In the genomic region with DNA sequence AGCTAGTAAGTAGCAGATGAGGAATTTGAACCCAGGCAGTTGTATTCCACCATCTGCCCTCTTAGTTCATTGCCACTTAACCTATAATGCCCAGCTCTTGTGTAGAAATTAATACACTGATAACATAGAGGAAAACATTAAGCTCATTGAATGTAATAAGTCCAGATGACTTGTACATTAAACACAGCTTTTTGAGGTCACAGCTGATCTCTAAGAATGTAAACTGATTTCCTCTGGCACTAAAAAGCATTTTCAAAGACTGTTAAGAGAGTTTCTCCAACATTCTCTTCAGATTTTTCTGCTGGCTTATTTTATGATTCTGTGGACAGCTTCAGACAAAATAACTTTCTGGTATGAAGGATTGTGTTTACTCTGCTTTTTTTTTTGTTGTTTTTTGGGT, we compare ENCODE assay signal across 1 cellular context.
TF ChIP-seq lines count a peak whose summit lies in the region.

No MANE protein-coding gene starts in this region.

TF ChIP-seq in SK-N-SH, 30 proteins besides CTCF, POLR2A, EP300 and RAD21 (continued from another document):
- TF ChIP-seq, protein P1, sequence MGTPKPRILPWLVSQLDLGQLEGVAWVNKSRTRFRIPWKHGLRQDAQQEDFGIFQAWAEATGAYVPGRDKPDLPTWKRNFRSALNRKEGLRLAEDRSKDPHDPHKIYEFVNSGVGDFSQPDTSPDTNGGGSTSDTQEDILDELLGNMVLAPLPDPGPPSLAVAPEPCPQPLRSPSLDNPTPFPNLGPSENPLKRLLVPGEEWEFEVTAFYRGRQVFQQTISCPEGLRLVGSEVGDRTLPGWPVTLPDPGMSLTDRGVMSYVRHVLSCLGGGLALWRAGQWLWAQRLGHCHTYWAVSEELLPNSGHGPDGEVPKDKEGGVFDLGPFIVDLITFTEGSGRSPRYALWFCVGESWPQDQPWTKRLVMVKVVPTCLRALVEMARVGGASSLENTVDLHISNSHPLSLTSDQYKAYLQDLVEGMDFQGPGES (IDR thresholded peaks at IDR 0.05; ENCODE audit: low read depth, low read length), result no peak
- no peak for TF ChIP-seq MXI1 (IDR thresholded peaks at IDR 0.05; ENCODE audit: low read depth, low read length)
